Comparison of ENCODE assay signal across 20 cellular contexts in genomic region chr11:131975624-131976420, GRCh38.
"Had no signal": no experiment of that assay in that cellular context is flagged by ENCODE, and none has a peak within 500 bp of the region (broad histone marks: within the 10 kb centered on the region; RNA-seq: fewer than 3 reads in every experiment).

No MANE protein-coding gene starts in this region.

- H3K27me3 ChIP-seq: breast epithelium, right lobe of liver, tibial nerve had no signal

- H3K4me1 ChIP-seq: breast epithelium, left lung, lower lobe of right lung, right lobe of liver, tibial nerve had no signal

- H3K36me3 ChIP-seq: breast epithelium, left lung, lower lobe of right lung, right lobe of liver, tibial nerve had no signal

- H3K4me3 ChIP-seq: breast epithelium, left lung, lower lobe of right lung, mucosa of descending colon, right lobe of liver, tibial nerve had no signal

- H3K27ac ChIP-seq: breast epithelium, left lung, lower lobe of right lung, right lobe of liver, tibial nerve had no signal

- FAIRE-seq: frontal cortex, islet of Langerhans had no signal

- H3K9me3 ChIP-seq: breast epithelium, left lung, lower lobe of right lung, mucosa of descending colon, right lobe of liver, tibial nerve had no signal

- ATAC-seq: activated naive CD8-positive, alpha-beta T cell treated with anti-CD3 and anti-CD28 coated beads, Interleukin-2, amount 50 U/mL, for 24 hours; activated T-cell treated with anti-CD3 and anti-CD28 coated beads, Interleukin-2, amount 50 U/mL, for 4 hours; left lung; lower lobe of right lung; mucosa of descending colon; natural killer cell treated with Interleukin-12 subunit alpha and Interleukin-12 subunit beta and Interleukin-15 and Interleukin-18, amount 100 ng/mL, for 72 hours; right lobe of liver had no signal

- DNase-seq: activated CD4-positive, alpha-beta memory T cell treated with anti-CD3 and anti-CD28 coated beads, Interleukin-2, amount 10 ng/mL, durations not matched to agents 7 days and 5 days; activated CD4-positive, alpha-beta T cell treated with anti-CD3 and anti-CD28 coated beads, Interleukin-2, amount 10 ng/mL, durations not matched to agents 24 days and 14 days; activated CD4-positive, CD25-positive, alpha-beta regulatory T cell treated with anti-CD3 and anti-CD28 coated beads, Interleukin-2, amount 50 U/mL, for 72 hours; activated naive CD8-positive, alpha-beta T cell treated with anti-CD3 and anti-CD28 coated beads, Interleukin-2, amount 50 U/mL, for 24 hours; activated T-cell treated with anti-CD3 and anti-CD28 coated beads, Interleukin-2, amount 50 U/mL, for 4 hours; amygdala; central memory CD4-positive, alpha-beta T cell; glutamatergic neuron; left lung; lower lobe of right lung; mucosa of descending colon; right lobe of liver; stimulated activated CD4-positive, alpha-beta T cell treated with anti-CD3 and anti-CD28 coated beads, Interleukin-2, amount 100 ng/mL, for 48 hours; stimulated activated naive CD4-positive, alpha-beta T cell treated with Interleukin-2 at 50 U/mL for 16 hours; T1000 had no signal
